8 cellular contexts compared by ENCODE assay signal in the genomic region with DNA sequence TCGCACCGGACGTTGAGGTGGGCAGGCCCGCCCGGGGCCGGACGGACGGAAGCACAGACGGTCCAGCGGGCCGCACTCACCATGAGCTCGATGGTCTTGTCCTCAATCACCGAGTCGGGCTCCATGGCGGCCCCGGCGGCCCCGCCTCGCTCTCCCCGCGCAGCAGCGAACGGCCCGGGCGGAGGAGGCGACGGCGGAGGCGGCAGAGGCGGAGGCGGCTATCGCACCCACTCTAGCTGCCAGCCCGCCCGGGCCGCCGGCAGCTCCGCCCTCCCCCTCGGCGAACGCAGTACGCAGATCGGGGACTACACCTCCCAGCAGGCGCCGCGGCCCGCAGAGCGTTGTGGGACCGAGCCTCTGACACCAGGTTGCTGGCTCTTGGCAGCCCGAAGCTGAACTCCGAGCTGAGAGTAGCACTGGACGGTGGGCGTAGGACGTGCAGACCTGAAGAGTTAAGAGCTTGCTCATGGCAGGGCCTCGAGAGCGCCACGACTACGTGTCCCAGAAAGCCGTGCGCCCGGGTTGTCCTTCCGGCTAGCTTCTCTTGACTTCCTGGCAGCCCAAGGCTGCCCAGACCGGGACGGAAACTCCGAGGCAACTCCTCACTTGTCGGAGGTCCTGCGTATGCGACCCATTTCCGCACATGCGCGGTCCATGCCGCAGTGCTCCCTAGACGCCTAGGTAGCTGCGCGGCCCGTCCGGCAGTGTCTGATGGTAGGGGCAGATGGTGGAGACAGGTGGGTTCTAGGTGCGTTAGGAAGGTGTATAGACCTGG. TPM values are rescaled to one million over a fixed set of nuclear protein-coding genes. Genes with fewer than 3 reads are reported as not detected.
DNase-seq lines count a peak whose midpoint lies in the region; ATAC-seq and TF ChIP-seq lines count a peak whose summit lies in the region.

A gene (minus strand): TSS at position 261 of the 775 bp plus-strand sequence. CDS start 136 bp downstream, at position 125.

- H3K9me3 ChIP-seq in RWPE2 (ENCODE audit: severe bottlenecking): no peaks in the 10 kb centered on the region

- DNase-seq in EH (ENCODE audit: low read depth) (peak; percentile 97), H4 (ENCODE audit: low spot score) (peak; percentile 95), LoVo (ENCODE audit: low spot score) (peak; percentile 99), RWPE2 (ENCODE audit: low spot score) (peak; percentile 99), fibroblast of pulmonary artery (ENCODE audit: low read depth) (peak; percentile 96)
- DNase-seq in activated T-helper 9 cell treated with anti-CD3 and anti-CD28 coated beads, Interleukin-2, amount 50 U/mL, for 16 hours (ENCODE audit: low read depth): peak; percentile 90

- H3K27me3 ChIP-seq in RWPE2 (ENCODE audit: insufficient read depth, poor library complexity, severe bottlenecking): no peaks in the 10 kb centered on the region

- peak within 1 kb of the TSS; percentile 74 for H3K27ac ChIP-seq in RWPE2 (ENCODE audit: poor library complexity, severe bottlenecking)

- peaks cover 39% of the 10 kb centered on the region for H3K4me1 ChIP-seq in RWPE2 (ENCODE audit: insufficient read depth, poor library complexity, severe bottlenecking)

- peaks cover 50% of the 10 kb centered on the region for H3K4me1 Mint-ChIP-seq in nephron
- peaks cover 66% of the 10 kb centered on the region for H3K4me1 Mint-ChIP-seq in stimulated activated naive CD8-positive, alpha-beta T cell treated with anti-CD3 and anti-CD28 coated beads, Interleukin-15, Interleukin-2, amounts not matched to agents 100 ng/mL and 50 ng/mL, for 24 hours (ENCODE audit: low read depth)

- H3K4me3 ChIP-seq in RWPE2 (ENCODE audit: severe bottlenecking) (peak within 1 kb of the TSS; percentile 93), fibroblast of pulmonary artery (replicated peaks; ENCODE audit: low read depth, low read length) (peak within 1 kb of the TSS; percentile 96)

- TF ChIP-seq CTCF in RWPE2 (IDR thresholded peaks at IDR 0.05; ENCODE audit: poor library complexity, severe bottlenecking) (no peak), fibroblast of pulmonary artery (IDR thresholded peaks at IDR 0.05; ENCODE audit: low read length, missing control alignments) (no peak), nephron (IDR thresholded peaks at IDR 0.05; ENCODE audit: unreplicated experiment in 3 of 3) (no peak)

- no peaks in the 10 kb centered on the region for H3K9me3 Mint-ChIP-seq in nephron
- H3K9me3 Mint-ChIP-seq in stimulated activated naive CD8-positive, alpha-beta T cell treated with anti-CD3 and anti-CD28 coated beads, Interleukin-15, Interleukin-2, amounts not matched to agents 100 ng/mL and 50 ng/mL, for 24 hours: no peaks in the 10 kb centered on the region

- no peaks in the 10 kb centered on the region; the same call in 1 of the 2 replicates for H3K36me3 ChIP-seq in RWPE2 (ENCODE audit: low read depth)

- H3K36me3 Mint-ChIP-seq in nephron (ENCODE audit: low read depth): no peaks in the 10 kb centered on the region
- peaks cover 19% of the 10 kb centered on the region for H3K36me3 Mint-ChIP-seq in stimulated activated naive CD8-positive, alpha-beta T cell treated with anti-CD3 and anti-CD28 coated beads, Interleukin-15, Interleukin-2, amounts not matched to agents 100 ng/mL and 50 ng/mL, for 24 hours (ENCODE audit: low read depth)

- peak within 1 kb of the TSS; percentile 91 to 99 (median 99) for H3K4me3 Mint-ChIP-seq in nephron
- H3K4me3 Mint-ChIP-seq in stimulated activated naive CD8-positive, alpha-beta T cell treated with anti-CD3 and anti-CD28 coated beads, Interleukin-15, Interleukin-2, amounts not matched to agents 100 ng/mL and 50 ng/mL, for 24 hours: peak within 1 kb of the TSS; percentile 97

- no peaks in the 10 kb centered on the region for H3K27me3 Mint-ChIP-seq in nephron (ENCODE audit: low read depth)
- H3K27me3 Mint-ChIP-seq in stimulated activated naive CD8-positive, alpha-beta T cell treated with anti-CD3 and anti-CD28 coated beads, Interleukin-15, Interleukin-2, amounts not matched to agents 100 ng/mL and 50 ng/mL, for 24 hours: no peaks in the 10 kb centered on the region

- H3K27ac Mint-ChIP-seq in nephron: peak within 1 kb of the TSS; percentile 87 to 98 (median 98)
- peak within 1 kb of the TSS; percentile 99 for H3K27ac Mint-ChIP-seq in stimulated activated naive CD8-positive, alpha-beta T cell treated with anti-CD3 and anti-CD28 coated beads, Interleukin-15, Interleukin-2, amounts not matched to agents 100 ng/mL and 50 ng/mL, for 24 hours

- peak; percentile 84 for ATAC-seq in RWPE2 (ENCODE audit: low read depth)

RNA-seq across cellular contexts. Expression of the gene that starts here (rescaled TPM):
- 56.3 and 56.5 TPM in 2 replicates for total RNA-seq in H4 (2014; rRNA removed; shearing (Covaris generic))

Comparison
In these comparisons a context has a peak if more than half of its experiments do, and no peak if none do; other contexts are left out.
1. Peak in every context shown above with its lines: DNase-seq, ATAC-seq, H3K4me3 ChIP-seq and H3K27ac ChIP-seq.